ENCODE assay signal across 8 cellular contexts in genomic region chr15:76139368-76140068, GRCh38.
A peak's percentile ranks its signal among the peaks of the same experiment; 100 is the strongest.
DNase-seq lines count a peak whose midpoint lies in the region; ATAC-seq and TF ChIP-seq lines count a peak whose summit lies in the region.

No MANE protein-coding gene starts in this region.

- peak; percentile 91 for TF ChIP-seq CTCF in lung (IDR thresholded peaks at IDR 0.05; ENCODE audit: control extremely low read depth, extremely low read depth)

- peaks cover 0 to 3% of the 10 kb centered on the region in 2 donors for H3K4me1 ChIP-seq in lung (ENCODE audit: control insufficient read depth in 2 of 2, insufficient read depth in 2 of 2, low read length in 2 of 2)

- H3K27ac ChIP-seq in lung (ENCODE audit: low read depth in 1 of 2, low read length in 1 of 2), result peak overlapping the region in 1 of 2 donors; percentile 40

- 27 to 30% methylated on average over 16 of the region's 16 CpGs for WGBS in lung, 2 donors

- H3K27me3 ChIP-seq in lung (ENCODE audit: control insufficient read depth, insufficient read depth), result no peaks in the 10 kb centered on the region

- peak; percentile 80 for DNase-seq in Daoy (ENCODE audit: low read depth)
- peak; percentile 26 for DNase-seq in NCI-H510A (lab: John Stamatoyannopoulos, UW)
- DNase-seq in activated CD4-positive, alpha-beta T cell treated with anti-CD3 and anti-CD28 coated beads, Interleukin-2, amount 50 U/mL, for 24 hours (ENCODE audit: low read depth in 1 of 2, low spot score in 1 of 2), result peak; percentile 61 to 72
- DNase-seq in ecto neural progenitor cell (ENCODE audit: low spot score), result peak; percentile 87
- DNase-seq in lung (ENCODE audit: low spot score), result peak; percentile 73
- DNase-seq in stimulated activated CD8-positive, alpha-beta memory T cell treated with anti-CD3 and anti-CD28 coated beads, Interleukin-15, amount 100 ng/mL, for 1 hour (ENCODE audit: low read depth), result peak; percentile 62

- H3K9me3 ChIP-seq in lung (ENCODE audit: control insufficient read depth in 2 of 2, insufficient read depth in 1 of 2, low read length in 1 of 2), result no peaks in the 10 kb centered on the region

- ATAC-seq in HG02763 (IDR thresholded peaks at IDR 0.05; ENCODE audit: unreplicated experiment) (peak; percentile 48), lung (ENCODE audit: insufficient read depth, low FRiP score) (peak; percentile 89), GM19455 (IDR thresholded peaks at IDR 0.05; ENCODE audit: unreplicated experiment) (no peak)

- H3K4me3 ChIP-seq in lung, result no peak overlapping the region

- no peaks in the 10 kb centered on the region for H3K36me3 ChIP-seq in lung (ENCODE audit: control insufficient read depth in 2 of 2, insufficient read depth in 2 of 2, low read length in 2 of 2)

Comparison
In these comparisons a context has a peak if more than half of its experiments do, and no peak if none do; other contexts are left out.
1. DNase-seq: peak in every context shown above with its lines; median percentile 87 in ecto neural progenitor cell; 80 in Daoy; 73 in lung; 66 in activated CD4-positive, alpha-beta T cell treated with anti-CD3 and anti-CD28 coated beads, Interleukin-2, amount 50 U/mL, for 24 hours; 62 in stimulated activated CD8-positive, alpha-beta memory T cell treated with anti-CD3 and anti-CD28 coated beads, Interleukin-15, amount 100 ng/mL, for 1 hour; 26 in NCI-H510A.